In the genomic region with DNA sequence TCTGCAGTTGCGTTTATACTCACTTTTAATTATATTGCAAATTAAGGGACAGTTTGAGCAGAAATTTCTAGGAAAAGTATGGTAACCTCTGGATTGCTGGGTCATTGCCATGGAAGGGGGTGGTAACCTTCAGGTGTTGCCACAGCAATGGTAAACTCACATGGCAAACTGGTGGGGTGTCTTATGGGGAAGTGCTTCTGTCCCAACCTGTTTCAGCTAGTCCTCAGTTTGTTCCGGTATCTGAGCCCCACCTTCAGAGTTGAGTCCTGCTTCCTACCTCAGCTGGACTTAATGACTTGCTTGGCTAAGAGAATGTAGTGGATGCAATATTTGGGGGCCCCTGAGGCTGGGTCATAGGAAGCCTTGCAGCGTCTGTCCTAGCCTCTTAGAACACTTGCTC, we compare ENCODE assay signal across 16 cellular contexts. TPM values are rescaled to one million over a fixed set of nuclear protein-coding genes. Genes with fewer than 3 reads are reported as not detected.
DNase-seq lines count a peak whose midpoint lies in the region; ATAC-seq and TF ChIP-seq lines count a peak whose summit lies in the region.
"Had no signal": no experiment of that assay in that cellular context is flagged by ENCODE, and none has a peak within 500 bp of the region (broad histone marks: within the 10 kb centered on the region; RNA-seq: fewer than 3 reads in every experiment).

No MANE protein-coding gene starts in this region.

- H3K79me2 ChIP-seq in GM23338 (replicated peaks; ENCODE audit: insufficient read depth): no peaks in the 10 kb centered on the region

- H3K9me3 Mint-ChIP-seq in GM23338: peaks cover 8% of the 10 kb centered on the region
- H3K9me3 Mint-ChIP-seq: activated T-cell treated with anti-CD3 and anti-CD28 coated beads, Interleukin-2, amount 50 U/mL, for 24 hours had no signal

- no peaks in the 10 kb centered on the region for H3K4me1 ChIP-seq in GM23338 (ENCODE audit: insufficient read depth)

- H3K27me3 Mint-ChIP-seq in GM23338 (ENCODE audit: insufficient read depth, low read depth, poor library complexity): no peaks in the 10 kb centered on the region

- no peak overlapping the region for H3K4me3 Mint-ChIP-seq in GM23338
- H3K4me3 Mint-ChIP-seq: activated T-cell treated with anti-CD3 and anti-CD28 coated beads, Interleukin-2, amount 50 U/mL, for 24 hours had no signal

- H3F3A ChIP-seq in GM23338 (replicated peaks; ENCODE audit: low read depth): no peaks in the 10 kb centered on the region

- no peak overlapping the region for H3K27ac Mint-ChIP-seq in GM23338
- H3K27ac Mint-ChIP-seq: activated T-cell treated with anti-CD3 and anti-CD28 coated beads, Interleukin-2, amount 50 U/mL, for 24 hours had no signal

- ATAC-seq in GM21423 (IDR thresholded peaks at IDR 0.05; ENCODE audit: unreplicated experiment) (peak; percentile 23), HG03342 (IDR thresholded peaks at IDR 0.05; ENCODE audit: unreplicated experiment) (peak; percentile 41), esophagus mucosa (peak; percentile 80), GM23338 (no peak)
- ATAC-seq: Right ventricle myocardium inferior had no signal

- 0 out of 2 replicates have a peak, but pooled peaks cover 4% of the 10 kb centered on the region for H3K27me3 ChIP-seq in GM23338 (ENCODE audit: insufficient read depth)
- H3K27me3 ChIP-seq: stomach had no signal

- H4K20me1 ChIP-seq in GM23338 (replicated peaks; ENCODE audit: insufficient read depth): no peaks in the 10 kb centered on the region

- H3K4me3 ChIP-seq in GM12864 (ENCODE audit: low read depth, low read length) (peak overlapping the region; percentile 36; the same call in 1 of the 2 replicates), GM23338 (no peak overlapping the region)
- H3K4me3 ChIP-seq: stomach had no signal

- H3K36me3 ChIP-seq in GM23338 (ENCODE audit: insufficient read depth): no peaks in the 10 kb centered on the region
- H3K36me3 ChIP-seq: stomach had no signal

- H3K27ac ChIP-seq in GM23338 (ENCODE audit: low read depth): no peak overlapping the region
- H3K27ac ChIP-seq: stomach had no signal

- H3K4me1 Mint-ChIP-seq in GM23338: no peaks in the 10 kb centered on the region; the same call in 1 of the 3 replicates

- TF ChIP-seq CTCF in GM12864 (IDR thresholded peaks at IDR 0.05; ENCODE audit: low read depth, low read length, missing control alignments) (no peak), GM23338 (conservative IDR thresholded peaks at IDR 0.05; ENCODE audit: low read depth in 2 of 2) (no peak)

- 0 out of 2 replicates have a peak, but pooled peaks cover 7% of the 10 kb centered on the region for H3K9me2 ChIP-seq in GM23338 (ENCODE audit: insufficient read depth)

- no peaks in the 10 kb centered on the region; the same call in 2 of the 3 replicates for H3K36me3 Mint-ChIP-seq in GM23338 (ENCODE audit: low read depth)

- no peak overlapping the region for H3K4me2 ChIP-seq in GM23338

- peak; percentile 66 for DNase-seq in GM12864 (ENCODE audit: low read depth)
- no peak for DNase-seq in RKO (ENCODE audit: low spot score)
- no peak for DNase-seq in NCI-H2081 (lab: John Stamatoyannopoulos, UW)
- no peak for DNase-seq in DMS114 treated with DMSO at 0.1 percent for 48 hours (lab: John Stamatoyannopoulos, UW; ENCODE audit: unreplicated experiment)
- no peak for DNase-seq in GM23338 (ENCODE audit: low spot score)
- DNase-seq: activated CD4-positive, alpha-beta T cell treated with anti-CD3 and anti-CD28 coated beads for 48 hours; activated T-cell treated with anti-CD3 and anti-CD28 coated beads, Interleukin-2, amount 50 U/mL, for 24 hours; cerebellar nuclear complex; kidney; NCI-H774; posterior cingulate gyrus; stomach had no signal

- no peak overlapping the region for H2AFZ ChIP-seq in GM23338

TF ChIP-seq in GM23338, 12 proteins besides CTCF, POLR2A, EP300 and RAD21:
- no peak for TF ChIP-seq ZNF114 (CRISPR knock-in tag; IDR thresholded peaks at IDR 0.05)
- TF ChIP-seq CREB1 (CRISPR knock-in tag; IDR thresholded peaks at IDR 0.05; ENCODE audit: low read depth): no peak
- TF ChIP-seq EZH2 (IDR thresholded peaks at IDR 0.05; ENCODE audit: low read depth, unreplicated experiment): no peak
- TF ChIP-seq JUNB (IDR thresholded peaks at IDR 0.05; ENCODE audit: unreplicated experiment): no peak

RNA-seq across cellular contexts. Expression of gene CLMN, which starts 7.3 kb away (rescaled TPM):
- 9.6 TPM for total RNA-seq in esophagus mucosa
- 5.2 and 5.7 TPM in 2 replicates for total RNA-seq in GM23338 (2014; rRNA removed; shearing (Covaris generic))
- polyA plus RNA-seq in GM23338 (2016; fragmentation: Nextera tagmentation; extraction: Ambion mirVana): 2.8 and 3.2 TPM in 2 replicates
